9 cellular contexts compared by ENCODE assay signal in the genomic region with DNA sequence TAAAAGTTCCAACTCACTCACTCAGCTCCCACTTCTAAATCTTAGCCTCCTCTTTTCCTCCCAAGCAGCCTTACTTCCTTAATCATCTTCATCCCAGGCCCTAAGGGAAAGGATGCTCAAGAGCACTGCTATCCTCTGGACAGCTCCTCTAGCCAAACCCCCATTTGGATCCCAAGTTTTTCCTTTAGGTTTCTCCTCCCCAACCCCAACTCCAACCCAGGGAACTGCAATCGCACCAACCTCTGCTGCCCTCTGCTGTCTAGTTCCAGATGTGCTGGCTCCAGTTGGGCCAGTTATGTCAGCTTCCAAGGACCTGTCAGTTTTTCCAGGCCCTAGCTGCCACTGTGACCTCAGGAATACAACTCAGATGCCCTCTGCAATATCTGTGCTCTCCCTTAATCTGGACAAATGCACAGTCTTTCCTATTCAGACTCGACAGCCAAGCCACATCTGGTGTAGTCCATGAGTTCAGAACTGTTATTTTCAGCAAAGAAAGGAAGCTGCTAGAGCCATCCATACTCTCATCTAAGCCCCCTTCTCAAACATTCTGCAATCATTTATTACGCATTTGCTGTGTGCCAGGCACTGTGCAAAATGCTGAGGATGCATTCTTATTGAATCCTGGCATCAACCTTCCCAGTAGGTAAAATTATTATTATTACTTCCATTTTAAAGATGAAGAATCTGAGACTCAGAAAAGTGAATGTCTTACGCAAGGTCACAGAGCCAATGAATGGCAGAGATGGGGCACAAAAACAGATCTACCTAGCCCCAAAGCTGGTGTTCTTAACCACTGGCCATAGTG. TPM values are rescaled to one million over a fixed set of nuclear protein-coding genes. Genes with fewer than 3 reads are reported as not detected.
A peak's percentile ranks its signal among the peaks of the same experiment; 100 is the strongest.
DNase-seq lines count a peak whose midpoint lies in the region; ATAC-seq, FAIRE-seq and TF ChIP-seq lines count a peak whose summit lies in the region.
"Had no signal": no experiment of that assay in that cellular context is flagged by ENCODE, and none has a peak within 500 bp of the region (broad histone marks: within the 10 kb centered on the region; RNA-seq: fewer than 3 reads in every experiment).

No MANE protein-coding gene starts in this region.

- H3K9me3 ChIP-seq in pancreas, result no peaks in the 10 kb centered on the region

- H3K27me3 ChIP-seq in pancreas, result peaks cover 0 to 7% (median 3%) of the 10 kb centered on the region in 4 donors

- peak overlapping the region; percentile 61 for H3K27ac ChIP-seq in 22Rv1
- H3K27ac ChIP-seq in pancreas, result no peak overlapping the region

- intact Hi-C loops in pancreas (cut with DNase I), result loop anchor here in 2 of 3 donors (2.0 to 10.0 kb wide), 2 partner anchors 88 to 92 kb away; no protein-coding TSS in a partner anchor

- H3K36me3 ChIP-seq in pancreas, result no peaks in the 10 kb centered on the region

- FAIRE-seq in pancreas (lab: Jason Lieb, UNC), result no peak
- FAIRE-seq: colon had no signal

- peak; percentile 79 for TF ChIP-seq CTCF in 22Rv1 (IDR thresholded peaks at IDR 0.05)
- TF ChIP-seq CTCF in GM12865 (IDR thresholded peaks at IDR 0.05; ENCODE audit: insufficient read depth, low read depth, low read length, missing control alignments), result peak; percentile 54
- peak; percentile 24 to 52 (median 38) for TF ChIP-seq CTCF in pancreas (IDR thresholded peaks at IDR 0.05)

- 34 to 37% methylated on average over 4 of the region's 4 CpGs for WGBS in pancreas, 2 donors

- no peaks in the 10 kb centered on the region for H3K4me1 ChIP-seq in pancreas

- peak; percentile 60 to 94 (median 88) for ATAC-seq in pancreas
- ATAC-seq in HG02588 (IDR thresholded peaks at IDR 0.05; ENCODE audit: unreplicated experiment), result no peak
- no peak for ATAC-seq in GM21619 (IDR thresholded peaks at IDR 0.05; ENCODE audit: unreplicated experiment)

- DNase-seq in GM12865 (ENCODE audit: low read depth) (peak; percentile 24), NCI-H2107 treated with DMSO at 0.1 percent for 48 hours (lab: John Stamatoyannopoulos, UW; ENCODE audit: unreplicated experiment) (peak; percentile 15), globus pallidus (ENCODE audit: low spot score) (peak; percentile 66), pancreas (peak; percentile 14 to 73 (median 56))
- peak; percentile 50 to 63 for DNase-seq in activated T-cell treated with anti-CD3 and anti-CD28 coated beads, Interleukin-2, amount 50 U/mL, for 48 hours

- no peak overlapping the region for H3K4me3 ChIP-seq in GM12865 (ENCODE audit: low read depth, low read length)
- H3K4me3 ChIP-seq in pancreas, result no peak overlapping the region

RNA-seq across cellular contexts. Expression of a gene that starts 12.3 kb away (rescaled TPM):
- 1 to 10 TPM in 2 of 6 donors, under 1 TPM in 4; 0.08 to 1.0 (median 0.20) TPM for total RNA-seq in pancreas
- under 1 TPM; 0.07 to 0.27 TPM for polyA plus RNA-seq in pancreas

RNA-seq across cellular contexts. Expression of a gene that starts 53.2 kb away (rescaled TPM):
- 1 to 10 TPM in 4 of 6 donors, under 1 TPM in 2; 0.31 to 8.5 (median 2.3) TPM for total RNA-seq in pancreas
- 1 to 10 TPM; 1.0 to 1.4 TPM for polyA plus RNA-seq in pancreas

Comparison
In these comparisons a context has a peak if more than half of its experiments do, and no peak if none do; other contexts are left out.
1. DNase-seq: peak in every context shown above with its lines; median percentile 66 in globus pallidus; 56 in activated T-cell treated with anti-CD3 and anti-CD28 coated beads, Interleukin-2, amount 50 U/mL, for 48 hours; 56 in pancreas; 24 in GM12865; 15 in NCI-H2107 treated with DMSO at 0.1 percent for 48 hours.
2. ATAC-seq: peak in pancreas (4 of 4); none in HG02588 (single experiment) and GM21619 (single experiment).
3. Peak in every context shown above with its lines, with median percentiles within 50 percentile points of each other: CTCF ChIP-seq.